In genomic region chr19:383922-384800, GRCh38 we compare ENCODE assay signal across 1 cellular context.
A peak's percentile ranks its signal among the peaks of the same experiment; 100 is the strongest.
TF ChIP-seq lines count a peak whose summit lies in the region.

No MANE protein-coding gene starts in this region.

TF ChIP-seq in GM12878, 131 proteins besides CTCF, POLR2A, EP300 and RAD21 (continued from another document):
- TF ChIP-seq, protein P1, sequence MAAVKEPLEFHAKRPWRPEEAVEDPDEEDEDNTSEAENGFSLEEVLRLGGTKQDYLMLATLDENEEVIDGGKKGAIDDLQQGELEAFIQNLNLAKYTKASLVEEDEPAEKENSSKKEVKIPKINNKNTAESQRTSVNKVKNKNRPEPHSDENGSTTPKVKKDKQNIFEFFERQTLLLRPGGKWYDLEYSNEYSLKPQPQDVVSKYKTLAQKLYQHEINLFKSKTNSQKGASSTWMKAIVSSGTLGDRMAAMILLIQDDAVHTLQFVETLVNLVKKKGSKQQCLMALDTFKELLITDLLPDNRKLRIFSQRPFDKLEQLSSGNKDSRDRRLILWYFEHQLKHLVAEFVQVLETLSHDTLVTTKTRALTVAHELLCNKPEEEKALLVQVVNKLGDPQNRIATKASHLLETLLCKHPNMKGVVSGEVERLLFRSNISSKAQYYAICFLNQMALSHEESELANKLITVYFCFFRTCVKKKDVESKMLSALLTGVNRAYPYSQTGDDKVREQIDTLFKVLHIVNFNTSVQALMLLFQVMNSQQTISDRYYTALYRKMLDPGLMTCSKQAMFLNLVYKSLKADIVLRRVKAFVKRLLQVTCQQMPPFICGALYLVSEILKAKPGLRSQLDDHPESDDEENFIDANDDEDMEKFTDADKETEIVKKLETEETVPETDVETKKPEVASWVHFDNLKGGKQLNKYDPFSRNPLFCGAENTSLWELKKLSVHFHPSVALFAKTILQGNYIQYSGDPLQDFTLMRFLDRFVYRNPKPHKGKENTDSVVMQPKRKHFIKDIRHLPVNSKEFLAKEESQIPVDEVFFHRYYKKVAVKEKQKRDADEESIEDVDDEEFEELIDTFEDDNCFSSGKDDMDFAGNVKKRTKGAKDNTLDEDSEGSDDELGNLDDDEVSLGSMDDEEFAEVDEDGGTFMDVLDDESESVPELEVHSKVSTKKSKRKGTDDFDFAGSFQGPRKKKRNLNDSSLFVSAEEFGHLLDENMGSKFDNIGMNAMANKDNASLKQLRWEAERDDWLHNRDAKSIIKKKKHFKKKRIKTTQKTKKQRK (IDR thresholded peaks at IDR 0.05; ENCODE audit: low read depth, low read length): no peak
- TF ChIP-seq E2F8 (IDR thresholded peaks at IDR 0.05; ENCODE audit: low read depth, partially characterized antibody) (no peak), TAF1 (IDR thresholded peaks at IDR 0.05; ENCODE audit: borderline replicate concordance, low read depth, low read length) (no peak), PKNOX1 (IDR thresholded peaks at IDR 0.05) (0 out of 2 replicates have a peak, but pooled peaks have one; percentile 21), EED (IDR thresholded peaks at IDR 0.05; ENCODE audit: low read depth) (0 out of 2 replicates have a peak, but pooled peaks have one; percentile 9), NR2F1 (conservative IDR thresholded peaks at IDR 0.05) (no peak)
